ENCODE assay signal across 15 cellular contexts in genomic region chr1:57599233-57599994, GRCh38.
DNase-seq lines count a peak whose midpoint lies in the region; ATAC-seq and TF ChIP-seq lines count a peak whose summit lies in the region.
"Had no signal": no experiment of that assay in that cellular context is flagged by ENCODE, and none has a peak within 500 bp of the region (broad histone marks: within the 10 kb centered on the region; RNA-seq: fewer than 3 reads in every experiment).

No MANE protein-coding gene starts in this region.

- H3K79me2 ChIP-seq in smooth muscle cell (ENCODE audit: low read depth) = no peaks in the 10 kb centered on the region

- H3K4me1 Mint-ChIP-seq in CD4-positive, alpha-beta T cell (ENCODE audit: low read depth) = no peaks in the 10 kb centered on the region

- peak overlapping the region; percentile 58 for H3K9ac ChIP-seq in HUES6 (ENCODE audit: low read length)
- H3K9ac ChIP-seq in smooth muscle cell (ENCODE audit: low read depth) = no peak overlapping the region

- no peak for TF ChIP-seq CTCF in fibroblast of the aortic adventitia (IDR thresholded peaks at IDR 0.05; ENCODE audit: insufficient read depth, low read length)
- no peak for TF ChIP-seq CTCF in smooth muscle cell (IDR thresholded peaks at IDR 0.05; ENCODE audit: borderline replicate concordance, insufficient read depth, poor library complexity, severe bottlenecking)
- TF ChIP-seq CTCF in CD4-positive, alpha-beta T cell (IDR thresholded peaks at IDR 0.05) = no peak

- H3K4me1 ChIP-seq in HUES6 (ENCODE audit: control insufficient read depth, insufficient read depth, low read length) = peaks cover 61% of the 10 kb centered on the region
- H3K4me1 ChIP-seq in smooth muscle cell (ENCODE audit: low read depth) = peaks cover 33% of the 10 kb centered on the region
- H3K4me1 ChIP-seq: body of pancreas had no signal

- H3K4me3 ChIP-seq in HUES6 (ENCODE audit: low read depth, low read length) (peak overlapping the region; percentile 2; the same call in 1 of the 2 replicates), fibroblast of the aortic adventitia (ENCODE audit: low read depth, low read length) (no peak overlapping the region), smooth muscle cell (no peak overlapping the region)
- H3K4me3 ChIP-seq: body of pancreas had no signal

- TF ChIP-seq POLR2A in GM18505 (IDR thresholded peaks at IDR 0.05; ENCODE audit: borderline replicate concordance, extremely low read depth, insufficient read depth, insufficient read length) = no peak

- no peak overlapping the region for H3K4me3 Mint-ChIP-seq in CD4-positive, alpha-beta T cell
- H3K4me3 Mint-ChIP-seq: CD4-positive, alpha-beta memory T cell had no signal

- peak overlapping the region; percentile 43 for H3K4me2 ChIP-seq in smooth muscle cell

- peak; percentile 15 for DNase-seq in fibroblast of the aortic adventitia (ENCODE audit: low read depth)
- peak; percentile 32 for DNase-seq in kidney tubule cell (ENCODE audit: low spot score)
- no peak for DNase-seq in smooth muscle cell (lab: John Stamatoyannopoulos, UW; ENCODE audit: unreplicated experiment)
- no peak for DNase-seq in CD4-positive, alpha-beta T cell
- no peak for DNase-seq in NCI-H2196 treated with DMSO at 0.1 percent for 48 hours (lab: John Stamatoyannopoulos, UW; ENCODE audit: unreplicated experiment)
- DNase-seq in GM19240 (ENCODE audit: insufficient read length, low spot score) = no peak
- DNase-seq: activated CD4-positive, CD25-positive, alpha-beta regulatory T cell; activated gamma-delta T cell; CD4-positive, alpha-beta memory T cell; MV-4-11; NCI-H774; stimulated activated CD4-positive, alpha-beta T cell treated with anti-CD3 and anti-CD28 coated beads, Interleukin-15, amount 100 ng/mL, for 24 hours had no signal

- WGBS in smooth muscle cell (ENCODE audit: low lambda C conversion rate) = 24% methylated on average over 8 of the region's 8 CpGs

- intact Hi-C loops in CD4-positive, alpha-beta T cell (cut with DNase I, micrococcal nuclease) = no loop called here

- H3K36me3 ChIP-seq in HUES6 (ENCODE audit: control insufficient read depth, insufficient read depth, low read length) = no peaks in the 10 kb centered on the region
- no peaks in the 10 kb centered on the region for H3K36me3 ChIP-seq in smooth muscle cell (ENCODE audit: low read depth)

- no peak overlapping the region for H3K27ac Mint-ChIP-seq in CD4-positive, alpha-beta T cell
- H3K27ac Mint-ChIP-seq: CD4-positive, alpha-beta memory T cell had no signal

- H3K27me3 ChIP-seq in HUES6 (ENCODE audit: control insufficient read depth, insufficient read depth, low read length) (no peaks in the 10 kb centered on the region), smooth muscle cell (ENCODE audit: low read depth) (peaks cover 9% of the 10 kb centered on the region)
- no peaks in the 10 kb centered on the region for H3K27me3 ChIP-seq in CD4-positive, alpha-beta T cell (ENCODE audit: control insufficient read depth, insufficient read depth, low read length)
- H3K27me3 ChIP-seq: body of pancreas had no signal

- no peak overlapping the region for H2AFZ ChIP-seq in smooth muscle cell (ENCODE audit: low read depth)

- ATAC-seq in CD4-positive, alpha-beta T cell (ENCODE audit: poor library complexity) = no peak
- ATAC-seq in GM18505 (IDR thresholded peaks at IDR 0.05; ENCODE audit: unreplicated experiment) = no peak
- ATAC-seq: body of pancreas had no signal

- H3K27ac ChIP-seq in HUES6 (ENCODE audit: low read depth, low read length) = peak overlapping the region; percentile 43; the same call in 1 of the 2 replicates
- no peak overlapping the region for H3K27ac ChIP-seq in smooth muscle cell (ENCODE audit: low read depth)
- no peak overlapping the region for H3K27ac ChIP-seq in CD4-positive, alpha-beta T cell (ENCODE audit: low read depth, low read length)
- H3K27ac ChIP-seq: body of pancreas had no signal

- peaks cover 22% of the 10 kb centered on the region for H3K27me3 Mint-ChIP-seq in CD4-positive, alpha-beta T cell

- no peaks in the 10 kb centered on the region for H3K9me3 Mint-ChIP-seq in CD4-positive, alpha-beta T cell
- H3K9me3 Mint-ChIP-seq: CD4-positive, alpha-beta memory T cell had no signal

- no peaks in the 10 kb centered on the region for H3F3A ChIP-seq in smooth muscle cell (ENCODE audit: low read depth)

- CTCF ChIA-PET in CD4-positive, alpha-beta T cell (lab: Charles Lee) = no interaction called here

- H3K9me3 ChIP-seq in HUES6 (ENCODE audit: control insufficient read depth, insufficient read depth, low read depth, low read length) (no peaks in the 10 kb centered on the region), smooth muscle cell (replicated peaks; ENCODE audit: low read depth) (no peaks in the 10 kb centered on the region)
- no peaks in the 10 kb centered on the region for H3K9me3 ChIP-seq in CD4-positive, alpha-beta T cell (ENCODE audit: control insufficient read depth, low read length)
- H3K9me3 ChIP-seq: body of pancreas had no signal

- POLR2A ChIA-PET in CD4-positive, alpha-beta T cell (lab: Charles Lee) = no interaction called here

- no peaks in the 10 kb centered on the region for H4K20me1 ChIP-seq in smooth muscle cell (ENCODE audit: low read depth)

- H3K36me3 Mint-ChIP-seq in CD4-positive, alpha-beta T cell (ENCODE audit: low read depth) = no peaks in the 10 kb centered on the region
- H3K36me3 Mint-ChIP-seq: CD4-positive, alpha-beta memory T cell had no signal

Comparison
In these comparisons a context has a peak if more than half of its experiments do, and no peak if none do; other contexts are left out.
1. DNase-seq: peak in fibroblast of the aortic adventitia (single experiment) and kidney tubule cell (single experiment); none in smooth muscle cell (single experiment), CD4-positive, alpha-beta T cell (0 of 10), NCI-H2196 treated with DMSO at 0.1 percent for 48 hours (single experiment) and GM19240 (single experiment).